1 cellular context compared by ENCODE assay signal in the genomic region with DNA sequence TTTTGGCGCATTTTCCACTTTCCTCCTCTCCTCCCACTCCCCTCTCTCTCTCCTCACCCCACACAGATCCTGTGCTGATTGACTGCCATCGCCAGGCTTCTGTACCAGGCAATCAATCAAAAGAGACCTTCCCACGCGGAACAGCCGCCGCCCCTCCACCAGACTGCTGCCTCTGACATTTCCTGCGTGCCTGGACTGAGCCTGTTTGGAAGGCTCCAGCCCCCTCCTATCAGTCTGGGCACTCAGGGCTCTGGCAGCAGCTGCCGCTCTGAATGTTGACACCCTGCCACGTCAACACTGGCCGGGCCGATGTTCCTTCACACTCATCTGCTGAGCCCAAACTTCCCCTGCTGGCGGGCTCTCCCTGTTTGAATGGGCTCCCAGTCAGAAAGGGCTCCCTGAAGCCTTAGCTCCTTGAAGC.
TF ChIP-seq lines count a peak whose summit lies in the region.

No MANE protein-coding gene starts in this region.

TF ChIP-seq in H1, 55 proteins besides CTCF, POLR2A, EP300 and RAD21:
- TF ChIP-seq EGR1 (IDR thresholded peaks at IDR 0.05; ENCODE audit: borderline replicate concordance, low read depth, low read length) (no peak), YY1 (IDR thresholded peaks at IDR 0.05; ENCODE audit: low read depth, low read length) (no peak), TEAD4 (IDR thresholded peaks at IDR 0.05; ENCODE audit: low read depth, low read length) (no peak), ZNF274 (IDR thresholded peaks at IDR 0.05; ENCODE audit: borderline replicate concordance, extremely low read depth, low read length) (no peak), TAF1 (IDR thresholded peaks at IDR 0.05; ENCODE audit: low read depth, low read length) (no peak), SRF (IDR thresholded peaks at IDR 0.05; ENCODE audit: low read depth, low read length) (no peak), NRF1 (IDR thresholded peaks at IDR 0.05; ENCODE audit: low read depth, low read length) (no peak), BRCA1 (IDR thresholded peaks at IDR 0.05; ENCODE audit: low read depth, low read length) (no peak), RBBP5 (IDR thresholded peaks at IDR 0.05; ENCODE audit: borderline replicate concordance, low read depth, low read length) (no peak), SIRT6 (IDR thresholded peaks at IDR 0.05; ENCODE audit: low read length) (no peak), KDM5A (IDR thresholded peaks at IDR 0.05; ENCODE audit: low read length) (no peak), POLR2AphosphoS5 (IDR thresholded peaks at IDR 0.05; ENCODE audit: low read depth, low read length) (no peak), TCF12 (IDR thresholded peaks at IDR 0.05; ENCODE audit: low read depth, low read length) (no peak), BACH1 (IDR thresholded peaks at IDR 0.05; ENCODE audit: low read length) (no peak), SP1 (IDR thresholded peaks at IDR 0.05; ENCODE audit: low read depth, low read length) (no peak), TBP (IDR thresholded peaks at IDR 0.05; ENCODE audit: low read depth, low read length) (no peak), KDM1A (IDR thresholded peaks at IDR 0.05; ENCODE audit: borderline replicate concordance, low read length) (no peak)
